9 cellular contexts compared by ENCODE assay signal in the genomic region with DNA sequence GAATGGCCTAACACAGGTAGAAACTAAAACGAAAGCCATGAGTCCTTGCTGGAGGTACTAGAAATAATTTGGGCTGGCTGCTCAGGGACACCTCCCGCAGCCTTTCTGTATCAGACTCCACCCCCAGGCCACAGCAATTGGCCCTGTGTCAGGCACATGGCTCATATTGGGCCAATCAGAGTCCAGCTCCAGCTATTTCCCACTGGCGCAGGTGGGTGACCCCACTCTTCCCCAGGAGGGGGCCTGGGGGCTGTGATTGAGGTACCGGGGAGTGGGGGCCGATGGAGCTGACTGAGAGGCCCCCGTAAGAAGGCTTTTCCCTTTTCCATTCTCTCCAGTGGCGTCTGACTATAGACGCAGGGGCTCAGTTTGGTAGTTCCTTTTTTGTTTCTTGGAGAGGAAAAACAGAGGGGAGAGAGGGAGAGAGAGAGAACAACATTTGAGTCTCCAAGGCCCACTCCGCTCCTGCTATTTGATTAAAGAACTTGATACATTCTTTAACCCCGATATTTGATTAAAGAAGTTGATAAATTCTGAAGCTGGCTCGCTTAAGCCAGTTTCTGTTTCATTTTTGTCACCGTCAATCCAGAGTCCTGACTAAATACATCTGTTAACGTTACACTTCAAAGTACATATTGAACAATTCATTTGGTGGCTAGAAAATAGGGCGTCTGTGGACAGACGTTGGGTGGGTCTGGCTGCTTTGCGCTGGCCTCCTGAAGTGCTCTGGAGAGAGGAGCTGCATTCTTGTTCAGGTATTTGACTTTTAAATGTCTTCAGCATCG. TPM values are rescaled to one million over a fixed set of nuclear protein-coding genes. Genes with fewer than 3 reads are reported as not detected.
A peak's percentile ranks its signal among the peaks of the same experiment; 100 is the strongest.
DNase-seq lines count a peak whose midpoint lies in the region; ATAC-seq and TF ChIP-seq lines count a peak whose summit lies in the region.
"Had no signal": no experiment of that assay in that cellular context is flagged by ENCODE, and none has a peak within 500 bp of the region (broad histone marks: within the 10 kb centered on the region; RNA-seq: fewer than 3 reads in every experiment).

No MANE protein-coding gene starts in this region.

- POLR2A ChIA-PET in A673 (lab: Charles Lee; ENCODE audit: low non-redundant PET): no interaction called here

- no peaks in the 10 kb centered on the region for H3K36me3 ChIP-seq in A673 (ENCODE audit: insufficient read depth, low read length, poor library complexity, severe bottlenecking)

- H3K27me3 ChIP-seq in A673 (replicated peaks; ENCODE audit: insufficient read depth, low read depth, low read length, poor library complexity): peaks cover 6% of the 10 kb centered on the region

- peak; percentile 34 to 44 for DNase-seq in activated CD4-positive, alpha-beta T cell treated with anti-CD3 and anti-CD28 coated beads for 4 hours
- no peak for DNase-seq in epithelial cell of esophagus (ENCODE audit: low read depth)
- peak; percentile 27 for DNase-seq in stimulated activated naive CD8-positive, alpha-beta T cell treated with anti-CD3 and anti-CD28 coated beads, Interleukin-15, Interleukin-2, amounts not matched to agents 100 U/mL and 50 U/mL, for 24 hours
- no peak for DNase-seq in A673 (ENCODE audit: low spot score)
- no peak for DNase-seq in HuH-7 (ENCODE audit: low spot score)

- no peaks in the 10 kb centered on the region for H3K4me1 ChIP-seq in A673 (ENCODE audit: insufficient read depth, low read length, poor library complexity, severe bottlenecking)

- H3K4me3 ChIP-seq in epithelial cell of esophagus (ENCODE audit: low read length) (peak overlapping the region; percentile 12), A673 (ENCODE audit: low read depth, low read length, poor library complexity, severe bottlenecking) (no peak overlapping the region)
- H3K4me3 ChIP-seq: SK-N-MC had no signal

- no TSS peak for BruUV-seq in A673 (replicated peaks; lab: Mats Ljungman, UMichigan)

- CTCF ChIA-PET in A673 (lab: Charles Lee): no interaction called here

- H3K27ac ChIP-seq in A673 (ENCODE audit: low read depth, low read length, poor library complexity, severe bottlenecking): no peak overlapping the region
- H3K27ac ChIP-seq: SK-N-MC had no signal

- TF ChIP-seq CTCF in epithelial cell of esophagus (IDR thresholded peaks at IDR 0.05; ENCODE audit: insufficient read depth, low read depth, low read length, missing control alignments) (no peak), A673 (conservative IDR thresholded peaks at IDR 0.05; ENCODE audit: low read depth, low read length) (no peak)

- H3K9me3 ChIP-seq in A673 (ENCODE audit: low read depth, low read length, poor library complexity, severe bottlenecking): no peaks in the 10 kb centered on the region

- intact Hi-C loops in A673 (cut with micrococcal nuclease; ENCODE audit: unreplicated experiment): no loop called here

- ATAC-seq in GM21526 (IDR thresholded peaks at IDR 0.05; ENCODE audit: low FRiP score, unreplicated experiment) (peak; percentile 56), HG03457 (IDR thresholded peaks at IDR 0.05; ENCODE audit: unreplicated experiment) (no peak), HG03439 (IDR thresholded peaks at IDR 0.05; ENCODE audit: unreplicated experiment) (no peak)
- peak; percentile 66 for ATAC-seq in stimulated activated naive CD8-positive, alpha-beta T cell treated with anti-CD3 and anti-CD28 coated beads, Interleukin-15, Interleukin-2, amounts not matched to agents 100 U/mL and 50 U/mL, for 24 hours

RNA-seq across cellular contexts. Expression of gene FOXL1, which starts 26.3 kb away (rescaled TPM):
- total RNA-seq in A673 (2021): 0.13 and 0.20 TPM in 2 replicates

RNA-seq across cellular contexts. Expression of gene FOXC2, which starts 38.0 kb away (rescaled TPM):
- total RNA-seq in A673 (2021): 0.13 and 0.34 TPM in 2 replicates

RNA-seq across cellular contexts. Expression of gene MTHFSD, which starts 49.6 kb away (rescaled TPM):
- total RNA-seq in A673 (2021): 26.5 and 27.5 TPM in 2 replicates

Comparison
In these comparisons a context has a peak if more than half of its experiments do, and no peak if none do; other contexts are left out.
1. ATAC-seq: peak in GM21526 (single experiment) and stimulated activated naive CD8-positive, alpha-beta T cell treated with anti-CD3 and anti-CD28 coated beads, Interleukin-15, Interleukin-2, amounts not matched to agents 100 U/mL and 50 U/mL, for 24 hours (single experiment); none in HG03457 (single experiment) and HG03439 (single experiment).
2. DNase-seq: peak in activated CD4-positive, alpha-beta T cell treated with anti-CD3 and anti-CD28 coated beads for 4 hours (2 of 2) and stimulated activated naive CD8-positive, alpha-beta T cell treated with anti-CD3 and anti-CD28 coated beads, Interleukin-15, Interleukin-2, amounts not matched to agents 100 U/mL and 50 U/mL, for 24 hours (single experiment); none in epithelial cell of esophagus (single experiment), A673 (single experiment) and HuH-7 (single experiment).